ENCODE assay signal across 9 cellular contexts in the genomic region with DNA sequence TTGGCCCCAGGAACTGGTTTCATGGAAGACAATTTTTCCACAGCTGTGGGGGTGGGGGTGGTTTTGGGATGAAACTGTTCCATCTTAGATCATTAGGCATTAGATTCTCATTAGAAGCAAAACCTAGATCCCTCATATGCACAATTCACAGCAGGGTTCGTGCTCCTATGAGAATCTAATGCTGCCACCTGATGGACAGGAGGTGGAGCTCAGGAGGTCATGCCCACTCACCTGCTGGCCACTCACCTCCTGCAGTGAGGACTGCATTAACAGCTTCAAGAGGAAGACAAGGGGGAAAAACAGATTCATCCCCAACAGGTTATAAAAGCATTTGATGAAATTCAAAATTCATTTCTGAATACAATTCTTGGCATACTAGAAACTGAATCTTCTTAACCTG. TPM values are rescaled to one million over a fixed set of nuclear protein-coding genes. Genes with fewer than 3 reads are reported as not detected.
A peak's percentile ranks its signal among the peaks of the same experiment; 100 is the strongest.
DNase-seq lines count a peak whose midpoint lies in the region; ATAC-seq and TF ChIP-seq lines count a peak whose summit lies in the region.
"Had no signal": no experiment of that assay in that cellular context is flagged by ENCODE, and none has a peak within 500 bp of the region (broad histone marks: within the 10 kb centered on the region; RNA-seq: fewer than 3 reads in every experiment).

No MANE protein-coding gene starts in this region.

- H3K36me3 ChIP-seq in SK-N-SH (replicated peaks in 1 of 2; ENCODE audit: control insufficient read depth in 1 of 2, insufficient read depth in 2 of 2, low read length in 1 of 2) = peaks cover 18 to 35% of the 10 kb centered on the region in 2 experiments
- peaks cover 1% of the 10 kb centered on the region for H3K36me3 ChIP-seq in kidney epithelial cell (ENCODE audit: control insufficient read depth, insufficient read depth, low read length)
- H3K36me3 ChIP-seq in tibial nerve = peaks cover 0 to 98% (median 14%) of the 10 kb centered on the region in 3 donors

- TF ChIP-seq CTCF in C4-2B (conservative IDR thresholded peaks at IDR 0.05) (peak; percentile 53), H9 (conservative IDR thresholded peaks at IDR 0.05) (peak; percentile 43; the same call in 2 of the 3 replicates), SK-N-SH (IDR thresholded peaks at IDR 0.05) (no peak; the same call in 1 of the 2 replicates), kidney epithelial cell (IDR thresholded peaks at IDR 0.05; ENCODE audit: insufficient read depth, low read length, poor library complexity, severe bottlenecking) (peak; percentile 33), tibial nerve (IDR thresholded peaks at IDR 0.05) (peak in 1 of 5 experiments; percentile 12)

- H3K4me1 ChIP-seq in H9 (ENCODE audit: insufficient read depth, low read length) = no peaks in the 10 kb centered on the region
- no peaks in the 10 kb centered on the region for H3K4me1 ChIP-seq in SK-N-SH (ENCODE audit: control insufficient read depth in 1 of 2, insufficient read depth in 2 of 2, low read depth in 1 of 2, low read length in 1 of 2)
- no peaks in the 10 kb centered on the region for H3K4me1 ChIP-seq in tibial nerve

- no peak overlapping the region for H2BK20ac ChIP-seq in H9 (ENCODE audit: low read depth, low read length, poor library complexity, severe bottlenecking)

- no peak overlapping the region for H2BK120ac ChIP-seq in H9 (ENCODE audit: low read depth, low read length, poor library complexity, severe bottlenecking)

- no peak overlapping the region for H3K4ac ChIP-seq in H9 (ENCODE audit: low read depth, low read length)

- POLR2A ChIA-PET in SK-N-SH (lab: Yijun Ruan, JAX) = no interaction called here

- H3K23ac ChIP-seq in H9 (ENCODE audit: insufficient read length, low read depth, low read length) = no peak overlapping the region

- CTCF ChIA-PET in SK-N-SH (lab: Yijun Ruan, JAX) = interaction anchor here (0.6 to 2.8 kb wide), 15 partner anchors 10 to 271 kb away, joined by 3 to 10 read pairs (median 4); no protein-coding TSS in a partner anchor

- H3K14ac ChIP-seq in H9 (ENCODE audit: insufficient read depth, low read length) = no peak overlapping the region

- no peak overlapping the region for H3T11ph ChIP-seq in H9 (ENCODE audit: low read length)

- 0 out of 4 replicates have a peak, but pooled peaks cover 0 to 2% of the 10 kb centered on the region in 2 experiments for H3K4me1 Mint-ChIP-seq in H9

- H3K27ac ChIP-seq in C4-2B (no peak overlapping the region), H9 (ENCODE audit: insufficient read length, low read depth, low read length) (no peak overlapping the region), SK-N-SH (ENCODE audit: low read depth in 2 of 2, low read length in 1 of 2) (no peak overlapping the region), tibial nerve (no peak overlapping the region)
- H3K27ac ChIP-seq: skin epidermis had no signal

- H2BK5ac ChIP-seq in H9 (ENCODE audit: insufficient read length, low read length) = no peak overlapping the region

- no peak overlapping the region for H2BK15ac ChIP-seq in H9 (ENCODE audit: low read depth, low read length)

- no peak overlapping the region for H3K4me2 ChIP-seq in H9 (ENCODE audit: insufficient read depth, insufficient read length, low read length)
- H3K4me2 ChIP-seq in SK-N-SH = no peak overlapping the region

- no peak for ATAC-seq in GM19035 (IDR thresholded peaks at IDR 0.05; ENCODE audit: unreplicated experiment)
- no peak for ATAC-seq in HG02938 (IDR thresholded peaks at IDR 0.05; ENCODE audit: unreplicated experiment)
- no peak for ATAC-seq in GM21515 (IDR thresholded peaks at IDR 0.05; ENCODE audit: unreplicated experiment)

- H2AFZ ChIP-seq in H9 (ENCODE audit: low read length) (no peak overlapping the region), SK-N-SH (ENCODE audit: low read depth) (no peak overlapping the region)

- no peaks in the 10 kb centered on the region for H3K9me3 Mint-ChIP-seq in H9

- H3K36me3 Mint-ChIP-seq in H9 (ENCODE audit: insufficient read depth in 1 of 3, low read depth in 3 of 3) = peaks cover 25 to 61% (median 57%) of the 10 kb centered on the region in 3 experiments; a peak in 6 of 7 replicates

- TF ChIP-seq POLR2A in tibial nerve (IDR thresholded peaks at IDR 0.05) = no peak

- no peak overlapping the region; a peak in 1 of 7 replicates for H3K27ac Mint-ChIP-seq in H9

- H3K4me3 ChIP-seq in SK-N-SH (ENCODE audit: low read depth in 2 of 2, low read length in 1 of 2) (no peak overlapping the region; a peak in 1 of 4 replicates), kidney epithelial cell (ENCODE audit: low read depth, low read length) (no peak overlapping the region), tibial nerve (no peak overlapping the region)
- H3K4me3 ChIP-seq: skin epidermis had no signal

- H3K9ac ChIP-seq in H9 (ENCODE audit: extremely low read depth, insufficient read length, low read length) = no peak overlapping the region
- no peak overlapping the region for H3K9ac ChIP-seq in SK-N-SH

- no peaks in the 10 kb centered on the region for H3F3A ChIP-seq in SK-N-SH (replicated peaks; ENCODE audit: insufficient read depth)

- no peaks in the 10 kb centered on the region for H3K79me1 ChIP-seq in H9 (ENCODE audit: insufficient read depth, low read depth, low read length, poor library complexity, severe bottlenecking)

- TF ChIP-seq RAD21 in SK-N-SH (IDR thresholded peaks at IDR 0.05; ENCODE audit: low read length) = peak; percentile 69

- no peak overlapping the region for H3K18ac ChIP-seq in H9 (ENCODE audit: insufficient read length, low read depth, low read length)

- H3K27me3 Mint-ChIP-seq in H9 (ENCODE audit: low read depth) = no peaks in the 10 kb centered on the region

- no peak overlapping the region for H3K56ac ChIP-seq in H9 (ENCODE audit: insufficient read length, low read depth, low read length)

- H3K9me3 ChIP-seq in H9 (ENCODE audit: control insufficient read depth, low read depth, low read length) (no peaks in the 10 kb centered on the region), SK-N-SH (no peaks in the 10 kb centered on the region), tibial nerve (no peaks in the 10 kb centered on the region)

- H3K27me3 ChIP-seq in H9 (ENCODE audit: insufficient read depth, low read length) (no peaks in the 10 kb centered on the region), SK-N-SH (ENCODE audit: insufficient read depth) (no peaks in the 10 kb centered on the region), kidney epithelial cell (ENCODE audit: control insufficient read depth, insufficient read depth, low read length) (no peaks in the 10 kb centered on the region), tibial nerve (no peaks in the 10 kb centered on the region)

- H3K79me2 ChIP-seq in H9 (ENCODE audit: insufficient read depth, low read length) = no peaks in the 10 kb centered on the region
- no peaks in the 10 kb centered on the region; the same call in none of the 2 replicates for H3K79me2 ChIP-seq in SK-N-SH (ENCODE audit: insufficient read depth)

- H4K5ac ChIP-seq in H9 (ENCODE audit: insufficient read length, low read depth, low read length) = no peak overlapping the region

- no peak overlapping the region for H3K4me3 Mint-ChIP-seq in H9

- no peaks in the 10 kb centered on the region for H3K23me2 ChIP-seq in H9 (ENCODE audit: insufficient read length, low read depth, low read length, poor library complexity, severe bottlenecking)

- TF ChIP-seq EP300 in SK-N-SH (IDR thresholded peaks at IDR 0.05; ENCODE audit: borderline replicate concordance in 1 of 2, low read depth in 1 of 2, low read length in 1 of 2) = no peak
- TF ChIP-seq EP300 in tibial nerve (IDR thresholded peaks at IDR 0.05) = no peak

- no peak overlapping the region for H4K8ac ChIP-seq in H9 (replicated peaks; ENCODE audit: insufficient read length, low read depth, low read length)

- no peaks in the 10 kb centered on the region for H4K20me1 ChIP-seq in H9 (ENCODE audit: control insufficient read depth, insufficient read depth, insufficient read length)
- H4K20me1 ChIP-seq in SK-N-SH (ENCODE audit: insufficient read depth) = no peaks in the 10 kb centered on the region

- no peak overlapping the region for H4K91ac ChIP-seq in H9 (ENCODE audit: insufficient read length, low read depth, low read length)

- no peak overlapping the region for H2BK12ac ChIP-seq in H9 (ENCODE audit: insufficient read length, low read depth, low read length)

- DNase-seq in H9 = no peak
- peak; percentile 48 for DNase-seq in SK-N-SH
- no peak for DNase-seq in kidney epithelial cell (ENCODE audit: low read depth)
- no peak for DNase-seq in tibial nerve (ENCODE audit: low spot score in 2 of 2)

- no peaks in the 10 kb centered on the region for H3K9me2 ChIP-seq in SK-N-SH

- H2AK5ac ChIP-seq in H9 (ENCODE audit: insufficient read length, low read length) = no peak overlapping the region

- no CpG with 5 or more reads among the region's 1 CpG for whole genome bisulfite sequencing in H9 (ENCODE audit: extremely low coverage, insufficient read length, low lambda C conversion rate)
- 92% methylated on average over 1 of the region's 1 CpG for WGBS in SK-N-SH (ENCODE audit: low lambda C conversion rate)
- 50 to 79% methylated on average over 1 of the region's 1 CpG for WGBS in tibial nerve, 2 donors

TF ChIP-seq in SK-N-SH, 30 proteins besides CTCF, POLR2A, EP300 and RAD21:
- TF ChIP-seq SMC3 (IDR thresholded peaks at IDR 0.05; ENCODE audit: low read depth, low read length) = peak; percentile 51; the same call in 1 of the 2 replicates
- TF ChIP-seq TCF12 (IDR thresholded peaks at IDR 0.05) = no peak
- TF ChIP-seq FOXM1 (IDR thresholded peaks at IDR 0.05; ENCODE audit: low read depth) = no peak
TF ChIP-seq in SK-N-SH: peak in this region for 1.

RNA-seq across cellular contexts. Expression of gene THAP4, which starts 38.5 kb away (rescaled TPM):
- total RNA-seq in H9 (2021) = 70.6 and 71.4 TPM in 2 replicates
- 46.0 and 64.7 TPM in 2 replicates for polyA plus RNA-seq in SK-N-SH (2012; rRNA removed)
- polyA plus RNA-seq in SK-N-SH (2012; cell fraction: cytosol; rRNA removed) = 30.7 and 40.1 TPM in 2 replicates
- 30.4 and 43.6 TPM in 2 replicates for polyA plus RNA-seq in SK-N-SH (2012; cell fraction: nucleus; rRNA removed)
- 43.3 and 51.7 TPM in 2 replicates for total RNA-seq in kidney epithelial cell
- 10 to 100 TPM; 27.3 to 61.2 (median 42.0) TPM for total RNA-seq in tibial nerve

RNA-seq across cellular contexts. Expression of gene ATG4B, which starts 39.0 kb away (rescaled TPM):
- 105 and 110 TPM in 2 replicates for total RNA-seq in H9 (2021)
- 105 and 107 TPM in 2 replicates for polyA plus RNA-seq in SK-N-SH (2012; rRNA removed)
- polyA plus RNA-seq in SK-N-SH (2012; cell fraction: cytosol; rRNA removed) = 53.2 and 85.0 TPM in 2 replicates
- 323 and 358 TPM in 2 replicates for polyA plus RNA-seq in SK-N-SH (2012; cell fraction: nucleus; rRNA removed)
- 62.6 and 120 TPM in 2 replicates for total RNA-seq in kidney epithelial cell
- total RNA-seq in tibial nerve = 100 to 1,000 TPM in 2 of 4 donors, 10 to 100 TPM in 2; 61.8 to 146 (median 87.2) TPM

RNA-seq across cellular contexts. Expression of gene BOK, which starts 39.9 kb away (rescaled TPM):
- total RNA-seq in H9 (2021) (33.9 and 35.6 TPM in 2 replicates), kidney epithelial cell (86.8 and 93.7 TPM in 2 replicates), tibial nerve (10 to 100 TPM; 49.6 to 81.6 (median 71.4) TPM)
- 1.7 and 1.9 TPM in 2 replicates for polyA plus RNA-seq in SK-N-SH (2012; rRNA removed)
- polyA plus RNA-seq in SK-N-SH (2012; cell fraction: cytosol; rRNA removed) = 0.62 and 1.3 TPM in 2 replicates
- 2.8 and 3.1 TPM in 2 replicates for polyA plus RNA-seq in SK-N-SH (2012; cell fraction: nucleus; rRNA removed)
